16 cellular contexts compared by ENCODE assay signal in genomic region chr7:27247452-27248426, GRCh38. TPM values are rescaled to one million over a fixed set of nuclear protein-coding genes. Genes with fewer than 3 reads are reported as not detected.
DNase-seq lines count a peak whose midpoint lies in the region; ATAC-seq and TF ChIP-seq lines count a peak whose summit lies in the region.
"Had no signal": no experiment of that assay in that cellular context is flagged by ENCODE, and none has a peak within 500 bp of the region (broad histone marks: within the 10 kb centered on the region; RNA-seq: fewer than 3 reads in every experiment).

No MANE protein-coding gene starts in this region.

- DNase-seq in GM13977 (ENCODE audit: low spot score) (peak; percentile 15), HuH-7.5 (ENCODE audit: low spot score) (peak; percentile 13), esophagus muscularis mucosa (ENCODE audit: extremely low spot score) (peak; percentile 53), neural progenitor cell (ENCODE audit: low spot score) (no peak), Right ventricle myocardium inferior (ENCODE audit: missing footprints) (no peak), DMS53 (lab: John Stamatoyannopoulos, UW) (no peak)
- DNase-seq: ACHN; CD4-positive, CD25-positive, alpha-beta regulatory T cell; HCEC 1CT; HFFc6 had no signal

- no peak for TF ChIP-seq EP300 in esophagus muscularis mucosa (IDR thresholded peaks at IDR 0.05)

- H3K27me3 Mint-ChIP-seq in neural progenitor cell (ENCODE audit: insufficient read depth, low read depth): peaks cover 86% of the 10 kb centered on the region

- H3K9ac ChIP-seq in neural progenitor cell: no peak overlapping the region
- H3K9ac ChIP-seq: BLaER1 treated with 17β-estradiol and CSF1 and Interleukin-3, amounts not matched to agents 10 nM and 100 nM had no signal

- H3K27me3 ChIP-seq in esophagus muscularis mucosa (peaks cover 20 to 100% (median 94%) of the 10 kb centered on the region in 4 donors), neural progenitor cell (peaks cover 100% of the 10 kb centered on the region)

- peaks cover 8% of the 10 kb centered on the region for H3K9me3 Mint-ChIP-seq in neural progenitor cell

- 56% methylated on average over 4 of the region's 4 CpGs for WGBS in esophagus muscularis mucosa

- peaks cover 8% of the 10 kb centered on the region for H3F3A ChIP-seq in neural progenitor cell (ENCODE audit: low read depth)

- in situ Hi-C loops in GM13977 (cut with MboI; ENCODE audit: low pct_unique_long_range_greater_than_20kb, low sequenced_read_pairs, unreplicated experiment): loop anchor here (10.0 kb wide), 1 partner anchor 93 kb away; the partner anchor contains the start of genes HOXA3 and HOXA7

- peaks cover 27% of the 10 kb centered on the region for H3K4me1 Mint-ChIP-seq in neural progenitor cell

- TF ChIP-seq CTCF in GM13977 (IDR thresholded peaks at IDR 0.05; ENCODE audit: extremely low read depth, insufficient read depth, missing control alignments) (no peak), esophagus muscularis mucosa (IDR thresholded peaks at IDR 0.05) (no peak), neural progenitor cell (IDR thresholded peaks at IDR 0.05) (no peak)

- no peak for TF ChIP-seq POLR2A in esophagus muscularis mucosa (IDR thresholded peaks at IDR 0.05; ENCODE audit: low read depth)

- peaks cover 1% of the 10 kb centered on the region for H3K36me3 Mint-ChIP-seq in neural progenitor cell
- H3K36me3 Mint-ChIP-seq: CD4-positive, CD25-positive, alpha-beta regulatory T cell had no signal

- H3K9me3 ChIP-seq in esophagus muscularis mucosa: no peaks in the 10 kb centered on the region
- no peaks in the 10 kb centered on the region for H3K9me3 ChIP-seq in neural progenitor cell (ENCODE audit: low read depth)

- H3K36me3 ChIP-seq in esophagus muscularis mucosa (no peaks in the 10 kb centered on the region), neural progenitor cell (no peaks in the 10 kb centered on the region)
- H3K36me3 ChIP-seq: BLaER1 treated with 17β-estradiol and CSF1 and Interleukin-3, amounts not matched to agents 10 nM and 100 nM had no signal

- H3K27ac ChIP-seq in esophagus muscularis mucosa (replicated peaks in 1 of 4) (no peak overlapping the region), neural progenitor cell (no peak overlapping the region)
- H3K27ac ChIP-seq: BLaER1 treated with 17β-estradiol and CSF1 and Interleukin-3, amounts not matched to agents 10 nM and 100 nM had no signal

- H3K4me3 Mint-ChIP-seq in neural progenitor cell: peak overlapping the region; percentile 33
- H3K4me3 Mint-ChIP-seq: CD4-positive, CD25-positive, alpha-beta regulatory T cell; HFFc6 had no signal

- no peak overlapping the region for H3K4me2 ChIP-seq in neural progenitor cell

- no peak for ATAC-seq in Right ventricle myocardium inferior
- no peak for ATAC-seq in GM18502 (IDR thresholded peaks at IDR 0.05; ENCODE audit: poor library complexity, unreplicated experiment)

- H4K20me1 ChIP-seq in neural progenitor cell (ENCODE audit: low read depth): peaks cover 95% of the 10 kb centered on the region
- H4K20me1 ChIP-seq: BLaER1 treated with 17β-estradiol and CSF1 and Interleukin-3, amounts not matched to agents 10 nM and 100 nM had no signal

- intact Hi-C loops in esophagus muscularis mucosa (cut with DNase I): no loop called here
- intact Hi-C loops in Right ventricle myocardium inferior (cut with DNase I): no loop called here

- no peak overlapping the region for H2AFZ ChIP-seq in neural progenitor cell (replicated peaks)

- H3K4me3 ChIP-seq in esophagus muscularis mucosa: no peak overlapping the region
- H3K4me3 ChIP-seq in neural progenitor cell: no peak overlapping the region
- H3K4me3 ChIP-seq: BLaER1 treated with 17β-estradiol and CSF1 and Interleukin-3, amounts not matched to agents 10 nM and 100 nM had no signal

- H3K4me1 ChIP-seq in esophagus muscularis mucosa (peaks cover 37 to 73% (median 53%) of the 10 kb centered on the region in 4 donors), neural progenitor cell (peaks cover 45% of the 10 kb centered on the region)

- no peaks in the 10 kb centered on the region for H3K79me2 ChIP-seq in neural progenitor cell (ENCODE audit: low read depth)

- H3K27ac Mint-ChIP-seq in neural progenitor cell: no peak overlapping the region
- H3K27ac Mint-ChIP-seq: HFFc6 had no signal

RNA-seq across cellular contexts. Expression of gene EVX1, which starts 5.1 kb away (rescaled TPM):
- total RNA-seq in esophagus muscularis mucosa (not detected), neural progenitor cell (ENCODE audit: low replicate concordance) (not detected in 2 replicates), Right ventricle myocardium inferior (not detected)
- total RNA-seq: A172; CD4-positive, CD25-positive, alpha-beta regulatory T cell; Daoy; H4; HFFc6; HT1080 had no signal

RNA-seq across cellular contexts. Expression of gene HOXA13, which starts 47.8 kb away (rescaled TPM):
- not detected for total RNA-seq in esophagus muscularis mucosa
- total RNA-seq in neural progenitor cell (ENCODE audit: low replicate concordance): not detected in 2 replicates
- not detected for total RNA-seq in Right ventricle myocardium inferior
- total RNA-seq: CD4-positive, CD25-positive, alpha-beta regulatory T cell had no signal

Comparison
In these comparisons a context has a peak if more than half of its experiments do, and no peak if none do; other contexts are left out.
1. DNase-seq: peak in GM13977 (single experiment), HuH-7.5 (single experiment) and esophagus muscularis mucosa (single experiment); none in neural progenitor cell (single experiment), Right ventricle myocardium inferior (single experiment) and DMS53 (single experiment).